In genomic region chr10:78199019-78199418, GRCh38 we compare ENCODE assay signal across 19 cellular contexts.
DNase-seq lines count a peak whose midpoint lies in the region; ATAC-seq lines count a peak whose summit lies in the region.
"Had no signal": no experiment of that assay in that cellular context is flagged by ENCODE, and none has a peak within 500 bp of the region (broad histone marks: within the 10 kb centered on the region; RNA-seq: fewer than 3 reads in every experiment).

No MANE protein-coding gene starts in this region.

- H3K9me3 Mint-ChIP-seq in activated T-helper 2 cell treated with anti-CD3 and anti-CD28 coated beads, Interferon-gamma antibody, Interleukin-2, Interleukin-4, amounts not matched to agents 10 μg/mL and 5 μg/mL and 100 μg/mL, durations not matched to agents 14 hours and 24 hours and 36 hours, result no peaks in the 10 kb centered on the region

- H3K36me3 Mint-ChIP-seq in activated T-helper 2 cell treated with anti-CD3 and anti-CD28 coated beads, Interferon-gamma antibody, Interleukin-2, Interleukin-4, amounts not matched to agents 10 μg/mL and 5 μg/mL and 100 μg/mL, durations not matched to agents 14 hours and 24 hours and 36 hours (ENCODE audit: low read depth), result no peaks in the 10 kb centered on the region
- H3K36me3 Mint-ChIP-seq: CD14-positive monocyte had no signal

- ATAC-seq in GM19328 (IDR thresholded peaks at IDR 0.05; ENCODE audit: unreplicated experiment), result no peak
- ATAC-seq: GM12878 had no signal

- H3K27me3 Mint-ChIP-seq in activated T-helper 2 cell treated with anti-CD3 and anti-CD28 coated beads, Interferon-gamma antibody, Interleukin-2, Interleukin-4, amounts not matched to agents 10 μg/mL and 5 μg/mL and 100 μg/mL, durations not matched to agents 14 hours and 24 hours and 36 hours (ENCODE audit: low read depth), result no peaks in the 10 kb centered on the region

- no peaks in the 10 kb centered on the region for H3K4me1 Mint-ChIP-seq in activated T-helper 2 cell treated with anti-CD3 and anti-CD28 coated beads, Interferon-gamma antibody, Interleukin-2, Interleukin-4, amounts not matched to agents 10 μg/mL and 5 μg/mL and 100 μg/mL, durations not matched to agents 14 hours and 24 hours and 36 hours (ENCODE audit: low read depth)
- H3K4me1 Mint-ChIP-seq: CD14-positive monocyte had no signal

- intact Hi-C loops in activated T-helper 2 cell treated with anti-CD3 and anti-CD28 coated beads, Interferon-gamma antibody, Interleukin-2, Interleukin-4, amounts not matched to agents 10 μg/mL and 5 μg/mL and 100 μg/mL, durations not matched to agents 14 hours and 24 hours and 36 hours (cut with micrococcal nuclease), result no loop called here

- H3K27ac Mint-ChIP-seq in activated T-helper 2 cell treated with anti-CD3 and anti-CD28 coated beads, Interferon-gamma antibody, Interleukin-2, Interleukin-4, amounts not matched to agents 10 μg/mL and 5 μg/mL and 100 μg/mL, durations not matched to agents 14 hours and 24 hours and 36 hours, result no peak overlapping the region
- H3K27ac Mint-ChIP-seq: CD14-positive monocyte had no signal

- DNase-seq in D341Med (ENCODE audit: low spot score) (peak; percentile 41), DMS79 treated with DMSO at 0.1 percent for 48 hours (lab: John Stamatoyannopoulos, UW) (peak; percentile 83), NCI-H146 (lab: John Stamatoyannopoulos, UW) (peak; percentile 42), NCI-H748 (lab: John Stamatoyannopoulos, UW; ENCODE audit: unreplicated experiment) (peak; percentile 86), H4 (ENCODE audit: low spot score) (no peak), AG20443 (ENCODE audit: low spot score) (no peak)
- DNase-seq in activated T-helper 2 cell treated with anti-CD3 and anti-CD28 coated beads, Interferon-gamma antibody, Interleukin-2, Interleukin-4, amounts not matched to agents 10 μg/mL and 5 μg/mL and 100 μg/mL, durations not matched to agents 14 hours and 24 hours and 36 hours (ENCODE audit: low spot score), result no peak
- DNase-seq: AML-193, COR-L47, GM23248, NCI-H1930, NCI-H774, Peyer's patch, Right ventricle myocardium superior, T-helper 1 cell, T1000 had no signal

- no peak overlapping the region for H3K4me3 Mint-ChIP-seq in activated T-helper 2 cell treated with anti-CD3 and anti-CD28 coated beads, Interferon-gamma antibody, Interleukin-2, Interleukin-4, amounts not matched to agents 10 μg/mL and 5 μg/mL and 100 μg/mL, durations not matched to agents 14 hours and 24 hours and 36 hours (ENCODE audit: low read depth)
- H3K4me3 Mint-ChIP-seq: CD14-positive monocyte had no signal

Comparison
In these comparisons a context has a peak if more than half of its experiments do, and no peak if none do; other contexts are left out.
1. DNase-seq: peak in D341Med (single experiment), DMS79 treated with DMSO at 0.1 percent for 48 hours (single experiment), NCI-H146 (single experiment) and NCI-H748 (single experiment); none in H4 (single experiment), AG20443 (single experiment) and activated T-helper 2 cell treated with anti-CD3 and anti-CD28 coated beads, Interferon-gamma antibody, Interleukin-2, Interleukin-4, amounts not matched to agents 10 μg/mL and 5 μg/mL and 100 μg/mL, durations not matched to agents 14 hours and 24 hours and 36 hours (single experiment).